Comparison of ENCODE assay signal across 7 cellular contexts in genomic region chr2:74390601-74391000, GRCh38. TPM values are rescaled to one million over a fixed set of nuclear protein-coding genes. Genes with fewer than 3 reads are reported as not detected.
DNase-seq lines count a peak whose midpoint lies in the region; ATAC-seq and TF ChIP-seq lines count a peak whose summit lies in the region.

No MANE protein-coding gene starts in this region.

- POLR2A ChIA-PET in Panc1 (lab: Charles Lee): no interaction called here

- CTCF ChIA-PET in Panc1 (lab: Charles Lee): interaction anchor here (1.0 kb wide), 1 partner anchor 56 kb away, joined by 4 read pairs; no protein-coding TSS in a partner anchor

- no peak overlapping the region for H2AFZ ChIP-seq in GM23248

- intact Hi-C loops in Panc1 (cut with micrococcal nuclease; ENCODE audit: unreplicated experiment): loop anchor here (5.0 kb wide), 1 partner anchor 138 kb away; no protein-coding TSS in a partner anchor

- peaks cover 59% of the 10 kb centered on the region for H3K79me2 ChIP-seq in GM23248 (ENCODE audit: insufficient read depth)

- no peaks in the 10 kb centered on the region for H3K36me3 ChIP-seq in GM23248 (ENCODE audit: low read depth)
- peaks cover 8% of the 10 kb centered on the region; the same call in 1 of the 2 replicates for H3K36me3 ChIP-seq in Panc1 (ENCODE audit: control insufficient read depth, insufficient read depth, low read length)

- peak overlapping the region; percentile 88 for H3K9ac ChIP-seq in GM23248

- TF ChIP-seq CTCF in Panc1 (IDR thresholded peaks at IDR 0.05) (no peak), fibroblast of the aortic adventitia (IDR thresholded peaks at IDR 0.05; ENCODE audit: insufficient read depth, low read length) (no peak)

- H3K27ac ChIP-seq in GM23248 (no peak overlapping the region), Panc1 (ENCODE audit: low read length) (peak overlapping the region; percentile 94)

- peak overlapping the region; percentile 89 for H3K4me3 ChIP-seq in GM23248
- H3K4me3 ChIP-seq in Panc1 (ENCODE audit: low read depth in 2 of 2, low read length in 2 of 2): peak overlapping the region; percentile 91 to 99
- peak overlapping the region; percentile 95 for H3K4me3 ChIP-seq in fibroblast of the aortic adventitia (ENCODE audit: low read depth, low read length)
- peak overlapping the region; percentile 90 for H3K4me3 ChIP-seq in skeletal muscle cell (ENCODE audit: low read depth, low read length)

- H3K4me1 ChIP-seq in GM23248 (ENCODE audit: insufficient read depth) (peaks cover 42% of the 10 kb centered on the region), Panc1 (ENCODE audit: control insufficient read depth, insufficient read depth, low read length) (peaks cover 21% of the 10 kb centered on the region)

- no peaks in the 10 kb centered on the region for H4K20me1 ChIP-seq in GM23248 (ENCODE audit: insufficient read depth)

- DNase-seq in GM23248: no peak
- no peak for DNase-seq in Panc1 (ENCODE audit: low read depth, low spot score)
- no peak for DNase-seq in fibroblast of the aortic adventitia (ENCODE audit: low read depth)
- no peak for DNase-seq in skeletal muscle cell (ENCODE audit: low read depth)
- no peak for DNase-seq in dedifferentiated amniotic fluid mesenchymal stem cell (ENCODE audit: extremely low spot score)
- DNase-seq in NCI-H2029 (lab: John Stamatoyannopoulos, UW): no peak

- in situ Hi-C loops in GM23248 (cut with MboI): no loop called here
- in situ Hi-C loops in Panc1 (cut with HindIII; ENCODE audit: low pct_unique_long_range_greater_than_20kb, low sequenced_read_pairs): no loop called here

- H3K27me3 ChIP-seq in GM23248 (replicated peaks; ENCODE audit: insufficient read depth) (no peaks in the 10 kb centered on the region), Panc1 (ENCODE audit: control insufficient read depth, insufficient read depth, low read length) (no peaks in the 10 kb centered on the region)

- BruUV-seq in Panc1 (replicated peaks; lab: Mats Ljungman, UMichigan): no TSS peak

- no peaks in the 10 kb centered on the region for H3K9me3 ChIP-seq in GM23248 (ENCODE audit: low read depth)
- H3K9me3 ChIP-seq in Panc1 (ENCODE audit: control insufficient read depth, insufficient read depth, low read depth, low read length): no peaks in the 10 kb centered on the region

- no peak for ATAC-seq in Panc1
- no peak for ATAC-seq in HG03135 (IDR thresholded peaks at IDR 0.05; ENCODE audit: unreplicated experiment)

- peak overlapping the region; percentile 94 for H3K4me2 ChIP-seq in GM23248 (ENCODE audit: unreplicated experiment)

- H3K9me2 ChIP-seq in GM23248 (ENCODE audit: insufficient read depth): no peaks in the 10 kb centered on the region

- WGBS in GM23248 (ENCODE audit: low coverage in 1 of 2, low lambda C conversion rate in 2 of 2, missing lambda C conversion rate in 2 of 2), 2 experiments: 46% methylated on average over 5 of the region's 5 CpGs

- H3F3A ChIP-seq in GM23248 (ENCODE audit: insufficient read depth): peaks cover 23% of the 10 kb centered on the region

RNA-seq across cellular contexts. Expression of gene DCTN1, which starts 10.5 kb away (rescaled TPM):
- 172 and 176 TPM in 2 replicates for total RNA-seq in GM23248 (2014; rRNA removed; shearing (Covaris generic))
- 169 and 171 TPM in 2 replicates for polyA plus RNA-seq in GM23248 (2016; fragmentation: Nextera tagmentation; extraction: Ambion mirVana)
- total RNA-seq in Panc1 (2021; ENCODE audit: unreplicated experiment) (190 TPM), fibroblast of the aortic adventitia (ENCODE audit: low replicate concordance) (147 and 293 TPM in 2 replicates)
- 225 TPM for polyA plus RNA-seq in Panc1 (2012; ENCODE audit: insufficient read length)

RNA-seq across cellular contexts. Expression of gene C2orf81, which starts 30.8 kb away (rescaled TPM):
- total RNA-seq in GM23248 (2014; rRNA removed; shearing (Covaris generic)): 1.6 and 3.5 TPM in 2 replicates
- polyA plus RNA-seq in GM23248 (2016; fragmentation: Nextera tagmentation; extraction: Ambion mirVana): 6.0 TPM in 2 replicates
- total RNA-seq in Panc1 (2021; ENCODE audit: unreplicated experiment) (3.9 TPM), fibroblast of the aortic adventitia (ENCODE audit: low replicate concordance) (1.9 and 2.8 TPM in 2 replicates)
- polyA plus RNA-seq in Panc1 (2012; ENCODE audit: insufficient read length): 5.6 TPM

RNA-seq across cellular contexts. Expression of gene WDR54, which starts 30.9 kb away (rescaled TPM):
- 33.4 and 45.0 TPM in 2 replicates for total RNA-seq in GM23248 (2014; rRNA removed; shearing (Covaris generic))
- polyA plus RNA-seq in GM23248 (2016; fragmentation: Nextera tagmentation; extraction: Ambion mirVana): 50.8 and 53.3 TPM in 2 replicates
- total RNA-seq in Panc1 (2021; ENCODE audit: unreplicated experiment) (27.7 TPM), fibroblast of the aortic adventitia (ENCODE audit: low replicate concordance) (16.9 and 34.3 TPM in 2 replicates)
- 46.7 TPM for polyA plus RNA-seq in Panc1 (2012; ENCODE audit: insufficient read length)

RNA-seq across cellular contexts. Expression of gene SLC4A5, which starts 47.4 kb away (rescaled TPM):
- 0.32 and 0.38 TPM in 2 replicates for total RNA-seq in GM23248 (2014; rRNA removed; shearing (Covaris generic))
- polyA plus RNA-seq in GM23248 (2016; fragmentation: Nextera tagmentation; extraction: Ambion mirVana): 0.35 TPM in 1 of 2 replicates, not detected in the other
- total RNA-seq in Panc1 (2021; ENCODE audit: unreplicated experiment) (1.2 TPM), fibroblast of the aortic adventitia (ENCODE audit: low replicate concordance) (0.25 and 0.45 TPM in 2 replicates)
- polyA plus RNA-seq in Panc1 (2012; ENCODE audit: insufficient read length): 0.39 TPM

RNA-seq across cellular contexts. Expression of gene RTKN, which starts 51.1 kb away (rescaled TPM):
- 13.5 and 17.5 TPM in 2 replicates for total RNA-seq in GM23248 (2014; rRNA removed; shearing (Covaris generic))
- polyA plus RNA-seq in GM23248 (2016; fragmentation: Nextera tagmentation; extraction: Ambion mirVana): 13.0 and 14.5 TPM in 2 replicates
- total RNA-seq in Panc1 (2021; ENCODE audit: unreplicated experiment): 83.1 TPM
- 79.8 TPM for polyA plus RNA-seq in Panc1 (2012; ENCODE audit: insufficient read length)
- total RNA-seq in fibroblast of the aortic adventitia (ENCODE audit: low replicate concordance): 12.0 and 15.7 TPM in 2 replicates
